In genomic region chr1:197008861-197009260, GRCh38 we compare ENCODE assay signal across 37 cellular contexts. TPM values are rescaled to one million over a fixed set of nuclear protein-coding genes. Genes with fewer than 3 reads are reported as not detected.
"Had no signal": no experiment of that assay in that cellular context is flagged by ENCODE, and none has a peak within 500 bp of the region (broad histone marks: within the 10 kb centered on the region; RNA-seq: fewer than 3 reads in every experiment).

No MANE protein-coding gene starts in this region.

- H3K9ac ChIP-seq: KMS-11, SK-N-SH had no signal

- H3K27ac ChIP-seq: brain microvascular endothelial cell, KMS-11, SJSA1 had no signal

- H3K4me3 ChIP-seq: SJSA1 had no signal

- DNase-seq: activated CD4-positive, alpha-beta memory T cell treated with anti-CD3 and anti-CD28 coated beads for 36 hours; activated CD4-positive, alpha-beta T cell treated with anti-CD3 and anti-CD28 coated beads for 36 hours; activated CD4-positive, alpha-beta T cell treated with anti-CD3 and anti-CD28 coated beads, Interleukin-2, amount 10 ng/mL, durations not matched to agents 7 days and 5 days; activated CD8-positive, alpha-beta memory T cell treated with anti-CD3 and anti-CD28 coated beads, Interleukin-2, amount 50 U/mL, for 4 hours; activated effector memory CD4-positive, alpha-beta T cell treated with Interleukin-2 at 50 U/mL for 16 hours; activated naive CD4-positive, alpha-beta T cell treated with anti-CD3 and anti-CD28 coated beads, Interleukin-2, amount 50 U/mL, for 16 hours; activated naive CD8-positive, alpha-beta T cell treated with anti-CD3 and anti-CD28 coated beads for 36 hours; activated T-cell treated with anti-CD3 and anti-CD28 coated beads, Interleukin-2, amount 50 U/mL, for 48 hours; amniotic stem cell; aorta; brain microvascular endothelial cell; central memory CD4-positive, alpha-beta T cell; MM.1S; MV-4-11; NCI-H1092; NCI-H1436 treated with DMSO at 0.1 percent for 48 hours; NCI-H187 treated with DMSO at 0.1 percent for 48 hours; NCI-H2081; NCI-H2171 treated with DMSO at 0.1 percent for 48 hours; NCI-H2227 treated with DMSO at 0.1 percent for 48 hours; NCI-H446; NCI-H510A treated with DMSO at 0.1 percent for 48 hours; NCI-H526 treated with DMSO at 0.1 percent for 48 hours; NCI-H774; NK-92 treated with Interleukin-12 subunit alpha and Interleukin-12 subunit beta, amount 100 ng/mL, for 24 hours; RPMI8226; SHP77 treated with DMSO at 0.1 percent for 48 hours; SK-N-SH; T-cell; T-helper 2 cell; T-helper 9 cell had no signal

- H3K27me3 ChIP-seq: brain microvascular endothelial cell, SJSA1 had no signal

- H3K4me2 ChIP-seq: KMS-11, SK-N-SH had no signal

- H3K4me1 ChIP-seq: SJSA1 had no signal

- H3K9me3 ChIP-seq: SJSA1 had no signal

- H3K36me3 ChIP-seq: brain microvascular endothelial cell, SJSA1 had no signal

RNA-seq across cellular contexts. Expression of gene CFHR5, which starts 31.5 kb away (rescaled TPM):
- total RNA-seq: activated CD4-positive, alpha-beta memory T cell treated with anti-CD3 and anti-CD28 coated beads for 36 hours; activated CD4-positive, alpha-beta T cell treated with anti-CD3 and anti-CD28 coated beads for 36 hours; activated CD4-positive, alpha-beta T cell treated with anti-CD3 and anti-CD28 coated beads, Interleukin-2, amount 10 ng/mL, durations not matched to agents 7 days and 5 days; activated naive CD8-positive, alpha-beta T cell treated with anti-CD3 and anti-CD28 coated beads for 36 hours; aorta; cerebellum; LHCN-M2; OCI-LY7; SJSA1; T-cell; WTC11 had no signal

RNA-seq across cellular contexts. Expression of gene F13B, which starts 58.2 kb away (rescaled TPM):
- total RNA-seq: activated CD4-positive, alpha-beta memory T cell treated with anti-CD3 and anti-CD28 coated beads for 36 hours; activated CD4-positive, alpha-beta T cell treated with anti-CD3 and anti-CD28 coated beads for 36 hours; activated CD4-positive, alpha-beta T cell treated with anti-CD3 and anti-CD28 coated beads, Interleukin-2, amount 10 ng/mL, durations not matched to agents 7 days and 5 days; activated naive CD8-positive, alpha-beta T cell treated with anti-CD3 and anti-CD28 coated beads for 36 hours; aorta; cerebellum; LHCN-M2; OCI-LY7; SJSA1; T-cell; WTC11 had no signal
